Comparison of ENCODE assay signal across 8 cellular contexts in the genomic region with DNA sequence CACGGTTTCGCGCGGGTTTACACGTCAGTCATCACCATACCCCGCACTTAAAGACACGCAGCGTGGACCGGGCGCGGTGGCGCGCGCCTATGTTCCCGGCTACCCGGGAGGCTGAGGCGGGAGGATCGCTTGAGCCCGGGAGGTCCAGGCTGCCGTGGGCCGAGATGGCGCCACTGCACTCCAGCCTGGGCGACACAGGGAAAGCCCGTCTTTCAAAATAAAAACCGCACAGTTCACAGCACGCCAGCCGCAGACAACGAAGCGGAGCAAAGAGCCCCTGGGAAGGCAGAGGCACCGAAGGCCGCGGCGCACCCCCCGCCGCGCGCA. TPM values are rescaled to one million over a fixed set of nuclear protein-coding genes. Genes with fewer than 3 reads are reported as not detected.
DNase-seq lines count a peak whose midpoint lies in the region; ATAC-seq, FAIRE-seq and TF ChIP-seq lines count a peak whose summit lies in the region.

No MANE protein-coding gene starts in this region.

- H3K4me3 ChIP-seq in Panc1 (ENCODE audit: low read depth in 2 of 2, low read length in 2 of 2): peak overlapping the region; percentile 52 to 97
- peak overlapping the region; percentile 99 for H3K4me3 ChIP-seq in osteoblast (ENCODE audit: insufficient read depth, low read length)

- no peaks in the 10 kb centered on the region for H4K20me1 ChIP-seq in osteoblast (ENCODE audit: insufficient read depth, low read length)

- ATAC-seq in GM21825 (IDR thresholded peaks at IDR 0.05; ENCODE audit: unreplicated experiment) (peak; percentile 20), Panc1 (peak; percentile 32)

- in situ Hi-C loops in Panc1 (cut with HindIII; ENCODE audit: low pct_unique_long_range_greater_than_20kb, low sequenced_read_pairs): no loop called here

- H2AFZ ChIP-seq in osteoblast (ENCODE audit: low read length): peak overlapping the region; percentile 59

- no peaks in the 10 kb centered on the region for H3K9me3 ChIP-seq in Panc1 (ENCODE audit: control insufficient read depth, insufficient read depth, low read depth, low read length)
- H3K9me3 ChIP-seq in osteoblast (ENCODE audit: low read depth, low read length): no peaks in the 10 kb centered on the region

- TF ChIP-seq CTCF in Panc1 (IDR thresholded peaks at IDR 0.05): no peak
- TF ChIP-seq CTCF in osteoblast (IDR thresholded peaks at IDR 0.05; ENCODE audit: extremely low read depth, low read depth, low read length): no peak

- CTCF ChIA-PET in Panc1 (lab: Charles Lee): interaction anchor here (0.7 kb wide), 1 partner anchor 48 kb away, joined by 4 read pairs; no protein-coding TSS in a partner anchor

- peaks cover 62% of the 10 kb centered on the region for H3K79me2 ChIP-seq in osteoblast (ENCODE audit: insufficient read depth, low read length)

- no peaks in the 10 kb centered on the region for H3K27me3 ChIP-seq in Panc1 (ENCODE audit: control insufficient read depth, insufficient read depth, low read length)
- no peaks in the 10 kb centered on the region for H3K27me3 ChIP-seq in osteoblast (ENCODE audit: insufficient read depth, low read length)

- intact Hi-C loops in Panc1 (cut with micrococcal nuclease; ENCODE audit: unreplicated experiment): no loop called here

- H3K4me1 ChIP-seq in Panc1 (ENCODE audit: control insufficient read depth, insufficient read depth, low read length) (peaks cover 14% of the 10 kb centered on the region), osteoblast (ENCODE audit: insufficient read depth, low read length) (peaks cover 25% of the 10 kb centered on the region)

- H3K36me3 ChIP-seq in Panc1 (ENCODE audit: control insufficient read depth, insufficient read depth, low read length) (peaks cover 17% of the 10 kb centered on the region), osteoblast (ENCODE audit: insufficient read depth, low read length) (peaks cover 43% of the 10 kb centered on the region)

- TF ChIP-seq POLR2A in GM12891 (IDR thresholded peaks at IDR 0.05; ENCODE audit: low read depth, low read length): no peak

- POLR2A ChIA-PET in Panc1 (lab: Charles Lee): interaction anchor here (0.6 to 0.8 kb wide), 4 partner anchors 11 to 29 kb away, joined by 3 to 7 read pairs (median 4); partner anchors contain the start of gene ING5

- peak; percentile 8 for DNase-seq in CD1c-positive myeloid dendritic cell (ENCODE audit: extremely low spot score)
- no peak for DNase-seq in Panc1 (ENCODE audit: low read depth, low spot score)
- DNase-seq in epithelial cell of prostate (ENCODE audit: low read depth, low spot score): no peak
- no peak for DNase-seq in osteoblast (ENCODE audit: insufficient read length, low spot score, missing footprints)
- no peak for DNase-seq in NCI-H1694 treated with DMSO at 0.1 percent for 48 hours (lab: John Stamatoyannopoulos, UW)
- no peak for DNase-seq in GM12891 (ENCODE audit: insufficient read length, low spot score)
- DNase-seq in NCI-H2081 (lab: John Stamatoyannopoulos, UW): no peak

- no TSS peak for BruUV-seq in Panc1 (replicated peaks; lab: Mats Ljungman, UMichigan)

- peak overlapping the region; percentile 94 for H3K4me2 ChIP-seq in osteoblast (ENCODE audit: insufficient read depth, low read length)

- H3K27ac ChIP-seq in Panc1 (ENCODE audit: low read length) (peak overlapping the region; percentile 51), epithelial cell of prostate (peak overlapping the region; percentile 78), osteoblast (ENCODE audit: low read depth, low read length) (peak overlapping the region; percentile 72)

- no peak for FAIRE-seq in GM12891 (lab: Jason Lieb, UNC)

TF ChIP-seq in GM12891, 5 proteins besides CTCF, POLR2A, EP300 and RAD21:
- TF ChIP-seq TAF1 (IDR thresholded peaks at IDR 0.05; ENCODE audit: low read depth, low read length) (no peak), SPI1 (IDR thresholded peaks at IDR 0.05; ENCODE audit: low read depth, low read length) (no peak), POU2F2 (IDR thresholded peaks at IDR 0.05; ENCODE audit: low read depth, low read length) (no peak), PAX5 (IDR thresholded peaks at IDR 0.05; ENCODE audit: insufficient read depth, low read length, severe bottlenecking) (no peak), POLR2AphosphoS5 (IDR thresholded peaks at IDR 0.05; ENCODE audit: low read depth, low read length) (no peak)

RNA-seq across cellular contexts. Expression of gene DTYMK, which starts 0.3 kb away (rescaled TPM):
- total RNA-seq in Panc1 (2021; ENCODE audit: unreplicated experiment) (122 TPM), osteoblast (12.7 and 14.1 TPM in 2 replicates)
- polyA plus RNA-seq in Panc1 (2012; ENCODE audit: insufficient read length): 60.0 TPM
- 40.4 TPM for polyA plus RNA-seq in GM12891 (2012; ENCODE audit: low read depth, missing spikeins)

RNA-seq across cellular contexts. Expression of gene ING5, which starts 15.6 kb away (rescaled TPM):
- total RNA-seq in Panc1 (2021; ENCODE audit: unreplicated experiment) (39.8 TPM), osteoblast (16.6 and 18.6 TPM in 2 replicates)
- 22.8 TPM for polyA plus RNA-seq in Panc1 (2012; ENCODE audit: insufficient read length)
- 23.9 TPM for polyA plus RNA-seq in GM12891 (2012; ENCODE audit: low read depth, missing spikeins)

RNA-seq across cellular contexts. Expression of gene D2HGDH, which starts 48.1 kb away (rescaled TPM):
- 53.0 TPM for total RNA-seq in Panc1 (2021; ENCODE audit: unreplicated experiment)
- polyA plus RNA-seq in Panc1 (2012; ENCODE audit: insufficient read length): 71.6 TPM
- total RNA-seq in osteoblast: 14.1 and 15.6 TPM in 2 replicates
- polyA plus RNA-seq in GM12891 (2012; ENCODE audit: low read depth, missing spikeins): 22.9 TPM

RNA-seq across cellular contexts. Expression of gene ATG4B, which starts 48.8 kb away (rescaled TPM):
- total RNA-seq in Panc1 (2021; ENCODE audit: unreplicated experiment): 84.2 TPM
- 106 TPM for polyA plus RNA-seq in Panc1 (2012; ENCODE audit: insufficient read length)
- total RNA-seq in osteoblast: 42.7 and 48.0 TPM in 2 replicates
- polyA plus RNA-seq in GM12891 (2012; ENCODE audit: low read depth, missing spikeins): 44.9 TPM

RNA-seq across cellular contexts. Expression of gene THAP4, which starts 49.3 kb away (rescaled TPM):
- total RNA-seq in Panc1 (2021; ENCODE audit: unreplicated experiment): 77.9 TPM
- 127 TPM for polyA plus RNA-seq in Panc1 (2012; ENCODE audit: insufficient read length)
- 43.3 and 43.4 TPM in 2 replicates for total RNA-seq in osteoblast
- polyA plus RNA-seq in GM12891 (2012; ENCODE audit: low read depth, missing spikeins): 38.5 TPM
